10 cellular contexts compared by ENCODE assay signal in genomic region chr16:3101841-3102470, GRCh38. TPM values are rescaled to one million over a fixed set of nuclear protein-coding genes. Genes with fewer than 3 reads are reported as not detected.
DNase-seq lines count a peak whose midpoint lies in the region; ATAC-seq and TF ChIP-seq lines count a peak whose summit lies in the region.
"Had no signal": no experiment of that assay in that cellular context is flagged by ENCODE, and none has a peak within 500 bp of the region (broad histone marks: within the 10 kb centered on the region; RNA-seq: fewer than 3 reads in every experiment).

No MANE protein-coding gene starts in this region.

- POLR2A ChIA-PET in CD8-positive, alpha-beta memory T cell (lab: Charles Lee): interaction anchor here (1.3 to 1.4 kb wide), 2 partner anchors 27 to 30 kb away, joined by 4 to 10 read pairs; no protein-coding TSS in a partner anchor

- peak overlapping the region in 7 of 8 donors; percentile 41 to 94 (median 82) for H3K27ac Mint-ChIP-seq in CD8-positive, alpha-beta memory T cell
- peak overlapping the region; percentile 73 to 95 for H3K27ac Mint-ChIP-seq in natural killer cell treated with Interleukin-12 subunit alpha and Interleukin-12 subunit beta and Interleukin-15 and Interleukin-18, amount 100 ng/mL, for 72 hours

- no peak overlapping the region for H3K27ac ChIP-seq in CD8-positive, alpha-beta memory T cell (ENCODE audit: low read depth, low read length)

- no peaks in the 10 kb centered on the region for H3K27me3 Mint-ChIP-seq in CD8-positive, alpha-beta memory T cell
- no peaks in the 10 kb centered on the region for H3K27me3 Mint-ChIP-seq in natural killer cell treated with Interleukin-12 subunit alpha and Interleukin-12 subunit beta and Interleukin-15 and Interleukin-18, amount 100 ng/mL, for 72 hours

- no peak for ATAC-seq in natural killer cell treated with Interleukin-12 subunit alpha and Interleukin-12 subunit beta and Interleukin-15 and Interleukin-18, amount 100 ng/mL, for 72 hours
- ATAC-seq in activated CD4-positive, CD25-positive, alpha-beta regulatory T cell treated with anti-CD3 and anti-CD28 coated beads, Interleukin-2, amount 50 U/mL, for 24 hours: no peak
- no peak for ATAC-seq in GM19023 (IDR thresholded peaks at IDR 0.05; ENCODE audit: unreplicated experiment)
- no peak for ATAC-seq in HG02623 (IDR thresholded peaks at IDR 0.05; ENCODE audit: unreplicated experiment)

- H3K4me1 ChIP-seq in CD8-positive, alpha-beta memory T cell (ENCODE audit: insufficient read depth, low read length): peaks cover 33% of the 10 kb centered on the region

- H3K9me3 ChIP-seq in CD8-positive, alpha-beta memory T cell (ENCODE audit: low read length): no peaks in the 10 kb centered on the region

- DNase-seq in CD8-positive, alpha-beta memory T cell: no peak
- DNase-seq in MV-4-11 (lab: John Stamatoyannopoulos, UW) (peak; percentile 69), ecto neural progenitor cell (ENCODE audit: low spot score) (peak; percentile 66), foreskin fibroblast (no peak)
- peak; percentile 71 for DNase-seq in natural killer cell treated with Interleukin-12 subunit alpha and Interleukin-12 subunit beta and Interleukin-15 and Interleukin-18, amount 100 ng/mL, for 72 hours (ENCODE audit: low spot score)
- DNase-seq: hippocampal formation; NK-92 treated with Interleukin-12 subunit alpha and Interleukin-12 subunit beta, amount 100 ng/mL, for 24 hours had no signal

- H3K4me3 ChIP-seq in CD8-positive, alpha-beta memory T cell (ENCODE audit: low read length): no peak overlapping the region
- H3K4me3 ChIP-seq in foreskin fibroblast (ENCODE audit: low read depth in 1 of 2, low read length in 2 of 2): no peak overlapping the region

- no peaks in the 10 kb centered on the region for H3K9me3 Mint-ChIP-seq in CD8-positive, alpha-beta memory T cell
- no peaks in the 10 kb centered on the region for H3K9me3 Mint-ChIP-seq in natural killer cell treated with Interleukin-12 subunit alpha and Interleukin-12 subunit beta and Interleukin-15 and Interleukin-18, amount 100 ng/mL, for 72 hours

- peak overlapping the region in 6 of 7 donors; percentile 76 to 93 (median 84) for H3K4me3 Mint-ChIP-seq in CD8-positive, alpha-beta memory T cell
- peak overlapping the region; percentile 73 for H3K4me3 Mint-ChIP-seq in natural killer cell treated with Interleukin-12 subunit alpha and Interleukin-12 subunit beta and Interleukin-15 and Interleukin-18, amount 100 ng/mL, for 72 hours

- no peaks in the 10 kb centered on the region for H3K27me3 ChIP-seq in CD8-positive, alpha-beta memory T cell (ENCODE audit: insufficient read depth, low read length, poor library complexity, severe bottlenecking)

- no peaks in the 10 kb centered on the region for H3K36me3 Mint-ChIP-seq in CD8-positive, alpha-beta memory T cell
- no peaks in the 10 kb centered on the region for H3K36me3 Mint-ChIP-seq in natural killer cell treated with Interleukin-12 subunit alpha and Interleukin-12 subunit beta and Interleukin-15 and Interleukin-18, amount 100 ng/mL, for 72 hours

- no peak for TF ChIP-seq CTCF in foreskin fibroblast (IDR thresholded peaks at IDR 0.05; ENCODE audit: low read depth, low read length)

- peaks cover 37 to 57% (median 38%) of the 10 kb centered on the region in 3 donors for H3K4me1 Mint-ChIP-seq in CD8-positive, alpha-beta memory T cell
- peaks cover 38% of the 10 kb centered on the region in 2 donors for H3K4me1 Mint-ChIP-seq in natural killer cell treated with Interleukin-12 subunit alpha and Interleukin-12 subunit beta and Interleukin-15 and Interleukin-18, amount 100 ng/mL, for 72 hours (ENCODE audit: low read depth in 2 of 2)

- H3K36me3 ChIP-seq in CD8-positive, alpha-beta memory T cell (ENCODE audit: insufficient read depth, low read length): no peaks in the 10 kb centered on the region

- CTCF ChIA-PET in CD8-positive, alpha-beta memory T cell (lab: Charles Lee): interaction anchor here (1.3 to 20.2 kb wide), 8 partner anchors 24 to 48 kb away, joined by 3 to 278 read pairs (median 5); partner anchors contain the start of gene ZNF213

RNA-seq across cellular contexts. Expression of gene ZSCAN10, which starts 2.9 kb away (rescaled TPM):
- under 1 TPM in 1 of 2 experiments, not detected in 1; 0.15 TPM for total RNA-seq in CD8-positive, alpha-beta memory T cell
- polyA plus RNA-seq in CD8-positive, alpha-beta memory T cell: not detected
- total RNA-seq in natural killer cell treated with Interleukin-12 subunit alpha and Interleukin-12 subunit beta and Interleukin-15 and Interleukin-18, amount 100 ng/mL, for 72 hours: under 1 TPM in 1 of 2 donors, not detected in 1; 0.22 TPM

RNA-seq across cellular contexts. Expression of gene ZNF205, which starts 10.4 kb away (rescaled TPM):
- total RNA-seq in CD8-positive, alpha-beta memory T cell: under 1 TPM in 1 of 2 experiments, not detected in 1; 0.11 TPM
- polyA plus RNA-seq in CD8-positive, alpha-beta memory T cell: not detected
- not detected for total RNA-seq in natural killer cell treated with Interleukin-12 subunit alpha and Interleukin-12 subunit beta and Interleukin-15 and Interleukin-18, amount 100 ng/mL, for 72 hours

RNA-seq across cellular contexts. Expression of gene ZNF213, which starts 32.9 kb away (rescaled TPM):
- 10 to 100 TPM; 10.4 to 10.5 TPM for total RNA-seq in CD8-positive, alpha-beta memory T cell
- polyA plus RNA-seq in CD8-positive, alpha-beta memory T cell: 3.8 TPM
- total RNA-seq in natural killer cell treated with Interleukin-12 subunit alpha and Interleukin-12 subunit beta and Interleukin-15 and Interleukin-18, amount 100 ng/mL, for 72 hours: 10 to 100 TPM in 1 of 2 donors, 1 to 10 TPM in 1; 8.5 to 11.6 TPM

RNA-seq across cellular contexts. Expression of gene IL32, which starts 36.5 kb away (rescaled TPM):
- total RNA-seq in CD8-positive, alpha-beta memory T cell: 100 to 1,000 TPM; 975 to 992 TPM
- 3,843 TPM for polyA plus RNA-seq in CD8-positive, alpha-beta memory T cell
- 1,000 to 10,000 TPM in 1 of 2 donors, 100 to 1,000 TPM in 1; 678 to 1,235 TPM for total RNA-seq in natural killer cell treated with Interleukin-12 subunit alpha and Interleukin-12 subunit beta and Interleukin-15 and Interleukin-18, amount 100 ng/mL, for 72 hours

RNA-seq across cellular contexts. Expression of gene MMP25, which starts 55.6 kb away (rescaled TPM):
- total RNA-seq in CD8-positive, alpha-beta memory T cell: 1 to 10 TPM; 1.5 to 1.9 TPM
- polyA plus RNA-seq in CD8-positive, alpha-beta memory T cell: 0.90 TPM
- 10 to 100 TPM; 54.3 to 66.6 TPM for total RNA-seq in natural killer cell treated with Interleukin-12 subunit alpha and Interleukin-12 subunit beta and Interleukin-15 and Interleukin-18, amount 100 ng/mL, for 72 hours

Comparison
In these comparisons a context has a peak if more than half of its experiments do, and no peak if none do; other contexts are left out.
1. DNase-seq: peak in MV-4-11 (single experiment), ecto neural progenitor cell (single experiment) and natural killer cell treated with Interleukin-12 subunit alpha and Interleukin-12 subunit beta and Interleukin-15 and Interleukin-18, amount 100 ng/mL, for 72 hours (single experiment); none in CD8-positive, alpha-beta memory T cell (0 of 5) and foreskin fibroblast (0 of 2).